ENCODE assay signal across 8 cellular contexts in the genomic region with DNA sequence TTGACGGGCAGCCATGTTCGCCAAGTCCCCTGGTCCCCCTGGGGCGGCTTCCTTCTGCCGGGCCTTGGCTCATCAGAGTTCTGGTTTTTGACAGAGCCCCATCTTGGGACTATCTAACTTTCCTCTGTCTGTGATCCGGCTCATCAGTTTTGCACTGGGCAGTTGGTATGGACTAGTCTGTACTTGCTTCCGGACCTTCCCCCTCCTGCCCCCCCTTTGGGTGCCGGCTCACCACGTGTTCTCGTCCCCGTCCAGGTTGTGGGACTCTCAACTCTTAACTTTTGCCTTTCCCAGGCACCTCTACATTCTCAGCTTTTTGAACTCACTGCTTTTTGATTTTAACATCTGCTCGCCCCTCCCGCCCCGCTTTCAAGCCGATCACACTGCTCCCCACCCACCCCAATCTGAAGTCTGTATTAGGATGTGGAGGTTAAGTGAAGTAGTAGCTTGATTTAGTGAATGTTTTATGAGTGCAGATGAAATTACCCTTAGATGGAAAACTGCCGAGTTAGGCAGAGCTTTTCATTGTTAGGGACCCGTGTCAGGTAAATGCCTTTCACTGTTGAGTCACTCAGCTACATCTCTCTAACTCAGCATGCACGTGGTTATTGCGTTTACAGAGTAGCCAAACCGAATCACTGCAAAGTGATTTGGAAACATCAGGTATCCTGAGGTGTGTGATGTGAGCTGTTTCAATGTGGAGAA. TPM values are rescaled to one million over a fixed set of nuclear protein-coding genes. Genes with fewer than 3 reads are reported as not detected.
A peak's percentile ranks its signal among the peaks of the same experiment; 100 is the strongest.
DNase-seq lines count a peak whose midpoint lies in the region; ATAC-seq and TF ChIP-seq lines count a peak whose summit lies in the region.

No MANE protein-coding gene starts in this region.

- peak; percentile 17 for ATAC-seq in GM19328 (IDR thresholded peaks at IDR 0.05; ENCODE audit: unreplicated experiment)
- peak; percentile 23 for ATAC-seq in HG03571 (IDR thresholded peaks at IDR 0.05; ENCODE audit: unreplicated experiment)
- no peak for ATAC-seq in T-helper 17 cell

- peak overlapping the region; percentile 96 for H3K27ac Mint-ChIP-seq in T-helper 17 cell
- peak overlapping the region; percentile 89 to 95 (median 92) for H3K27ac Mint-ChIP-seq in brain

- H3K27me3 Mint-ChIP-seq in T-helper 17 cell (no peaks in the 10 kb centered on the region), brain (peaks cover 5% of the 10 kb centered on the region)

- DNase-seq in AG08395 (ENCODE audit: low spot score) (peak; percentile 26), T-helper 17 cell (peak in 2 of 3 donors; percentile 9 to 26), iPS-NIHi11 (ENCODE audit: low spot score) (peak; percentile 15), DMS153 (lab: John Stamatoyannopoulos, UW) (no peak)
- DNase-seq in stimulated activated CD4-positive, alpha-beta T cell treated with anti-CD3 and anti-CD28 coated beads, Interleukin-12 subunit alpha, Interleukin-12 subunit beta, amount 100 ng/mL, for 4 hours = peak; percentile 51

- peaks cover 0 to 8% (median 0%) of the 10 kb centered on the region in 5 experiments for H3K9me3 Mint-ChIP-seq in brain

- TF ChIP-seq CTCF in brain (conservative IDR thresholded peaks at IDR 0.05) = no peak

- H3K9me3 ChIP-seq in T-helper 17 cell (ENCODE audit: control insufficient read depth, low read length, poor library complexity, severe bottlenecking) = no peaks in the 10 kb centered on the region

- H3K4me1 Mint-ChIP-seq in T-helper 17 cell (peaks cover 31% of the 10 kb centered on the region), brain (peaks cover 40% of the 10 kb centered on the region)

- H3K4me3 Mint-ChIP-seq in T-helper 17 cell = peak overlapping the region; percentile 98
- peak overlapping the region; percentile 96 to 99 (median 97) for H3K4me3 Mint-ChIP-seq in brain

- H3K36me3 Mint-ChIP-seq in T-helper 17 cell (ENCODE audit: low read depth) (no peaks in the 10 kb centered on the region), brain (no peaks in the 10 kb centered on the region)

RNA-seq across cellular contexts. Expression of a gene that starts 0.9 kb away (rescaled TPM):
- 10 to 100 TPM; 66.6 to 84.3 TPM for total RNA-seq in T-helper 17 cell
- 4.8 TPM for polyA plus RNA-seq in brain (ENCODE audit: insufficient read depth, low read depth, low replicate concordance)

RNA-seq across cellular contexts. Expression of a gene that starts 25.2 kb away (rescaled TPM):
- total RNA-seq in T-helper 17 cell = 10 to 100 TPM; 16.2 to 17.7 TPM
- 11.6 TPM for polyA plus RNA-seq in brain (ENCODE audit: insufficient read depth, low read depth, low replicate concordance)
